Comparison of ENCODE assay signal across 12 cellular contexts in the genomic region with DNA sequence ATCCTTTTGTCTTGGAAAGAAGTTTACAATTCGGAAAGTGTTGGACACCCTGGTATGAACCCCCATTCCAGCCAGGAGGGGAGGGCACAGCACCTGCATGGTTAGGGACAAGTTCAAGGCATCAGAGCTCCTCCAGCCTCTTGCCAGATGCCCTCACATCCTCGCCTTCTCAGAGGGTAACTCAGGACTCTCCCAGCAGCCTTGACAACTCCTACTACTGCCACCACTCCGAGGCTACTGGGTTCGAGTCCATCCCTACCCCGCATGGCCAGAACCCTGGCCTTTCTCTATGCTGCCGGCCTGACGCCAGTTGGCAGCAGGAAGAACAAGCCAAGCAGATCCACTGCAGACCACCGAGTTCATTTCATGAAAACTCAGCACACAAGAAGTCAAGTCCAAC.
"Had no signal": no experiment of that assay in that cellular context is flagged by ENCODE, and none has a peak within 500 bp of the region (broad histone marks: within the 10 kb centered on the region; RNA-seq: fewer than 3 reads in every experiment).

No MANE protein-coding gene starts in this region.

- DNase-seq: activated CD4-positive, CD25-positive, alpha-beta regulatory T cell; activated gamma-delta T cell treated with Interleukin-2 at 50 U/mL for 16 hours; caudate nucleus; colonic mucosa; effector CD4-positive, alpha-beta T cell; heart left ventricle; pancreas; substantia nigra; transverse colon had no signal

- H3K27ac ChIP-seq: colonic mucosa, heart left ventricle, pancreas, SJSA1, transverse colon had no signal

- H3K36me3 ChIP-seq: colonic mucosa, pancreas, transverse colon had no signal

- FAIRE-seq: frontal cortex, pancreas had no signal

- H3K4me3 ChIP-seq: colonic mucosa, heart left ventricle, pancreas, SJSA1, transverse colon had no signal

- H3K9me3 ChIP-seq: colonic mucosa, heart left ventricle, pancreas, SJSA1, transverse colon had no signal

- H3K4me1 ChIP-seq: colonic mucosa had no signal

- ATAC-seq: heart left ventricle, left lobe of liver, pancreas had no signal

- H3K27me3 ChIP-seq: colonic mucosa, heart left ventricle, pancreas, SJSA1, transverse colon had no signal
